Comparison of ENCODE assay signal across 9 cellular contexts in genomic region chr16:81366316-81366932, GRCh38. TPM values are rescaled to one million over a fixed set of nuclear protein-coding genes. Genes with fewer than 3 reads are reported as not detected.
DNase-seq lines count a peak whose midpoint lies in the region; ATAC-seq, FAIRE-seq and TF ChIP-seq lines count a peak whose summit lies in the region.
"Had no signal": no experiment of that assay in that cellular context is flagged by ENCODE, and none has a peak within 500 bp of the region (broad histone marks: within the 10 kb centered on the region; RNA-seq: fewer than 3 reads in every experiment).

No MANE protein-coding gene starts in this region.

- FAIRE-seq in small intestine (lab: Jason Lieb, UNC), result no peak

- no peak overlapping the region for H3K4me3 Mint-ChIP-seq in CD4-positive, CD25-positive, alpha-beta regulatory T cell

- no peak overlapping the region for H3K4me3 ChIP-seq in CD4-positive, CD25-positive, alpha-beta regulatory T cell (ENCODE audit: low read depth, low read length)
- H3K4me3 ChIP-seq in adipocyte (ENCODE audit: low read length) (no peak overlapping the region), right atrium auricular region (no peak overlapping the region), small intestine (ENCODE audit: low read depth in 1 of 2, low read length in 2 of 2) (no peak overlapping the region)
- H3K4me3 ChIP-seq: SJCRH30 had no signal

- H3K9me3 ChIP-seq in CD4-positive, CD25-positive, alpha-beta regulatory T cell (ENCODE audit: control insufficient read depth in 2 of 2, low read length in 2 of 2), result no peaks in the 10 kb centered on the region
- no peaks in the 10 kb centered on the region for H3K9me3 ChIP-seq in adipocyte (ENCODE audit: control insufficient read depth, low read length)
- no peaks in the 10 kb centered on the region for H3K9me3 ChIP-seq in right atrium auricular region
- H3K9me3 ChIP-seq in small intestine (ENCODE audit: control insufficient read depth, low read depth), result no peaks in the 10 kb centered on the region
- H3K9me3 ChIP-seq: SJCRH30 had no signal

- H3K27ac Mint-ChIP-seq in CD4-positive, CD25-positive, alpha-beta regulatory T cell, result peak overlapping the region in 1 of 3 donors; percentile 8

- peaks cover 60% of the 10 kb centered on the region for H3K36me3 Mint-ChIP-seq in CD4-positive, CD25-positive, alpha-beta regulatory T cell

- WGBS in small intestine, 3 donors, result 58 to 66% (median 58%) methylated on average over 12 of the region's 12 CpGs

- peak in 2 of 3 donors; percentile 59 to 70 for DNase-seq in CD4-positive, CD25-positive, alpha-beta regulatory T cell
- DNase-seq in NCI-H2107 treated with DMSO at 0.1 percent for 48 hours (lab: John Stamatoyannopoulos, UW; ENCODE audit: unreplicated experiment) (peak; percentile 66), adipocyte (ENCODE audit: low read depth) (peak; percentile 81), right atrium auricular region (ENCODE audit: low spot score) (no peak), small intestine (peak; percentile 53)

- no peaks in the 10 kb centered on the region for H3K27me3 ChIP-seq in CD4-positive, CD25-positive, alpha-beta regulatory T cell (ENCODE audit: control insufficient read depth, insufficient read depth, low read length)
- H3K27me3 ChIP-seq in adipocyte (replicated peaks; ENCODE audit: control insufficient read depth, insufficient read depth, low read length) (no peaks in the 10 kb centered on the region), right atrium auricular region (no peaks in the 10 kb centered on the region), small intestine (ENCODE audit: control insufficient read depth in 2 of 2, insufficient read depth in 2 of 2, low read length in 2 of 2) (no peaks in the 10 kb centered on the region)
- H3K27me3 ChIP-seq: SJCRH30 had no signal

- H3K27ac ChIP-seq in CD4-positive, CD25-positive, alpha-beta regulatory T cell (ENCODE audit: insufficient read depth, low read length, poor library complexity, severe bottlenecking), result no peak overlapping the region
- H3K27ac ChIP-seq in right atrium auricular region, result no peak overlapping the region
- H3K27ac ChIP-seq in small intestine (ENCODE audit: low read depth in 1 of 2, low read length in 1 of 2), result no peak overlapping the region
- H3K27ac ChIP-seq: SJCRH30 had no signal

- no peak overlapping the region for H3K9ac ChIP-seq in adipocyte (ENCODE audit: low read length)

- peak; percentile 55 to 77 for TF ChIP-seq CTCF in right atrium auricular region (IDR thresholded peaks at IDR 0.05)

- peak; percentile 62 to 72 for ATAC-seq in CD4-positive, CD25-positive, alpha-beta regulatory T cell (ENCODE audit: low read depth in 2 of 2)
- ATAC-seq in GM18861 (IDR thresholded peaks at IDR 0.05; ENCODE audit: unreplicated experiment) (peak; percentile 49), GM18520 (IDR thresholded peaks at IDR 0.05; ENCODE audit: unreplicated experiment) (no peak), GM18873 (IDR thresholded peaks at IDR 0.05; ENCODE audit: low FRiP score, unreplicated experiment) (no peak)

- peaks cover 47% of the 10 kb centered on the region for H3K36me3 ChIP-seq in CD4-positive, CD25-positive, alpha-beta regulatory T cell (ENCODE audit: control insufficient read depth, insufficient read depth, low read length)
- H3K36me3 ChIP-seq in adipocyte (ENCODE audit: control insufficient read depth, insufficient read depth, low read length, severe bottlenecking), result peaks cover 58% of the 10 kb centered on the region
- H3K36me3 ChIP-seq in right atrium auricular region, result peaks cover 39% of the 10 kb centered on the region
- peaks cover 8 to 12% of the 10 kb centered on the region in 2 donors for H3K36me3 ChIP-seq in small intestine (ENCODE audit: control insufficient read depth in 2 of 2, insufficient read depth in 2 of 2, low read length in 2 of 2)
- H3K36me3 ChIP-seq: SJCRH30 had no signal

- H3K4me1 Mint-ChIP-seq in CD4-positive, CD25-positive, alpha-beta regulatory T cell, result peaks cover 0 to 9% (median under 1%) of the 10 kb centered on the region in 4 donors

- H3K9me3 Mint-ChIP-seq in CD4-positive, CD25-positive, alpha-beta regulatory T cell, result no peaks in the 10 kb centered on the region

- no peaks in the 10 kb centered on the region for H3K27me3 Mint-ChIP-seq in CD4-positive, CD25-positive, alpha-beta regulatory T cell

- no peaks in the 10 kb centered on the region for H3K4me1 ChIP-seq in CD4-positive, CD25-positive, alpha-beta regulatory T cell (ENCODE audit: control insufficient read depth, insufficient read depth, low read length, poor library complexity, severe bottlenecking)
- no peaks in the 10 kb centered on the region for H3K4me1 ChIP-seq in adipocyte (ENCODE audit: control insufficient read depth, insufficient read depth, low read length)
- H3K4me1 ChIP-seq in right atrium auricular region, result no peaks in the 10 kb centered on the region
- H3K4me1 ChIP-seq in small intestine (ENCODE audit: control insufficient read depth in 2 of 2, insufficient read depth in 1 of 2, low read depth in 1 of 2, low read length in 1 of 2), result no peaks in the 10 kb centered on the region
- H3K4me1 ChIP-seq: SJCRH30 had no signal

RNA-seq across cellular contexts. Expression of gene GAN, which starts 51.7 kb away (rescaled TPM):
- 14.0 TPM for total RNA-seq in CD4-positive, CD25-positive, alpha-beta regulatory T cell
- polyA plus RNA-seq in CD4-positive, CD25-positive, alpha-beta regulatory T cell, result 1 to 10 TPM; 1.2 to 3.5 (median 2.0) TPM
- total RNA-seq in right atrium auricular region, result 10 to 100 TPM in 1 of 2 donors, 1 to 10 TPM in 1; 8.8 to 10.7 TPM
- polyA plus RNA-seq in small intestine, result 1 to 10 TPM in 1 of 3 donors, under 1 TPM in 2; 0.27 to 1.8 (median 0.89) TPM

Comparison
In these comparisons a context has a peak if more than half of its experiments do, and no peak if none do; other contexts are left out.
1. ATAC-seq: peak in CD4-positive, CD25-positive, alpha-beta regulatory T cell (2 of 2) and GM18861 (single experiment); none in GM18520 (single experiment) and GM18873 (single experiment).